In genomic region chr11:69670158-69670845, GRCh38 we compare ENCODE assay signal across 8 cellular contexts. TPM values are rescaled to one million over a fixed set of nuclear protein-coding genes. Genes with fewer than 3 reads are reported as not detected.
DNase-seq lines count a peak whose midpoint lies in the region; ATAC-seq, FAIRE-seq and TF ChIP-seq lines count a peak whose summit lies in the region.

No MANE protein-coding gene starts in this region.

- H3K4me1 ChIP-seq in neutrophil (ENCODE audit: control insufficient read depth in 1 of 2, insufficient read depth in 1 of 2, low read depth in 1 of 2, low read length in 1 of 2) (peaks cover 11 to 12% of the 10 kb centered on the region in 2 experiments), thyroid gland (peaks cover 11 to 21% of the 10 kb centered on the region in 2 donors)

- no peak overlapping the region for H3K4me3 ChIP-seq in neutrophil (ENCODE audit: low read depth in 1 of 2, low read length in 1 of 2)
- H3K4me3 ChIP-seq in thyroid gland (replicated peaks in 1 of 3): no peak overlapping the region

- H3K9me3 ChIP-seq in neutrophil (no peaks in the 10 kb centered on the region), thyroid gland (no peaks in the 10 kb centered on the region)

- H3K4me1 Mint-ChIP-seq in activated T-helper 1 cell treated with anti-CD3 and anti-CD28 coated beads, Interleukin-12 subunit alpha, Interleukin-12 subunit beta, Interleukin-2, Interleukin-4 antibody, amounts not matched to agents 30 ng/mL and 10 ng/mL and 1 ng/mL, durations not matched to agents 14 hours and 24 hours and 36 hours (ENCODE audit: low read depth): peaks cover 24% of the 10 kb centered on the region

- no peak overlapping the region for H3K4me3 Mint-ChIP-seq in activated T-helper 1 cell treated with anti-CD3 and anti-CD28 coated beads, Interleukin-12 subunit alpha, Interleukin-12 subunit beta, Interleukin-2, Interleukin-4 antibody, amounts not matched to agents 30 ng/mL and 10 ng/mL and 1 ng/mL, durations not matched to agents 14 hours and 24 hours and 36 hours

- TF ChIP-seq POLR2A in thyroid gland (IDR thresholded peaks at IDR 0.05): no peak

- FAIRE-seq in RCC 7860 (lab: Jason Lieb, UNC): no peak

- TF ChIP-seq CTCF in neutrophil (IDR thresholded peaks at IDR 0.05): peak; percentile 72
- TF ChIP-seq CTCF in thyroid gland (IDR thresholded peaks at IDR 0.05): peak; percentile 87 to 94 (median 90)

- H3K36me3 ChIP-seq in neutrophil: peaks cover 73% of the 10 kb centered on the region
- peaks cover 5 to 8% of the 10 kb centered on the region in 2 donors for H3K36me3 ChIP-seq in thyroid gland

- no peak for ATAC-seq in GM21447 (IDR thresholded peaks at IDR 0.05; ENCODE audit: unreplicated experiment)

- intact Hi-C loops in activated T-helper 1 cell treated with anti-CD3 and anti-CD28 coated beads, Interleukin-12 subunit alpha, Interleukin-12 subunit beta, Interleukin-2, Interleukin-4 antibody, amounts not matched to agents 30 ng/mL and 10 ng/mL and 1 ng/mL, durations not matched to agents 14 hours and 24 hours and 36 hours (cut with micrococcal nuclease): loop anchor here (1.0 to 10.0 kb wide), 3 partner anchors 569 to 1206 kb away; partner anchors contain the start of genes PPP6R3 and TESMIN
- intact Hi-C loops in thyroid gland (cut with DNase I): no loop called here

- no peaks in the 10 kb centered on the region for H3K27me3 Mint-ChIP-seq in activated T-helper 1 cell treated with anti-CD3 and anti-CD28 coated beads, Interleukin-12 subunit alpha, Interleukin-12 subunit beta, Interleukin-2, Interleukin-4 antibody, amounts not matched to agents 30 ng/mL and 10 ng/mL and 1 ng/mL, durations not matched to agents 14 hours and 24 hours and 36 hours (ENCODE audit: insufficient read depth)

- peak; percentile 99 for DNase-seq in DMS114 treated with DMSO at 0.1 percent for 48 hours (lab: John Stamatoyannopoulos, UW; ENCODE audit: unreplicated experiment)
- peak; percentile 74 to 75 for DNase-seq in Kasumi-1 (lab: John Stamatoyannopoulos, UW)
- peak; percentile 53 for DNase-seq in RCC 7860 (ENCODE audit: low spot score)
- peak; percentile 14 for DNase-seq in activated T-helper 1 cell treated with anti-CD3 and anti-CD28 coated beads, Interleukin-12 subunit alpha, Interleukin-12 subunit beta, Interleukin-2, Interleukin-4 antibody, amounts not matched to agents 30 ng/mL and 10 ng/mL and 1 ng/mL, durations not matched to agents 14 hours and 24 hours and 36 hours (ENCODE audit: low spot score)
- peak; percentile 82 for DNase-seq in fibroblast of the conjunctiva (ENCODE audit: low read depth)
- DNase-seq in thyroid gland: peak; percentile 84 to 87

- H3K27ac ChIP-seq in neutrophil (no peak overlapping the region), thyroid gland (peak overlapping the region in 1 of 3 donors; percentile 34)

- 42 to 50% methylated on average over 13 to 14 of the region's 18 CpGs for WGBS in thyroid gland, 2 donors

- H3K27me3 ChIP-seq in neutrophil (no peaks in the 10 kb centered on the region), thyroid gland (no peaks in the 10 kb centered on the region)

- no peaks in the 10 kb centered on the region for H3K9me3 Mint-ChIP-seq in activated T-helper 1 cell treated with anti-CD3 and anti-CD28 coated beads, Interleukin-12 subunit alpha, Interleukin-12 subunit beta, Interleukin-2, Interleukin-4 antibody, amounts not matched to agents 30 ng/mL and 10 ng/mL and 1 ng/mL, durations not matched to agents 14 hours and 24 hours and 36 hours

- H3K36me3 Mint-ChIP-seq in activated T-helper 1 cell treated with anti-CD3 and anti-CD28 coated beads, Interleukin-12 subunit alpha, Interleukin-12 subunit beta, Interleukin-2, Interleukin-4 antibody, amounts not matched to agents 30 ng/mL and 10 ng/mL and 1 ng/mL, durations not matched to agents 14 hours and 24 hours and 36 hours (ENCODE audit: low read depth): peaks cover 32% of the 10 kb centered on the region

- no peak overlapping the region for H3K27ac Mint-ChIP-seq in activated T-helper 1 cell treated with anti-CD3 and anti-CD28 coated beads, Interleukin-12 subunit alpha, Interleukin-12 subunit beta, Interleukin-2, Interleukin-4 antibody, amounts not matched to agents 30 ng/mL and 10 ng/mL and 1 ng/mL, durations not matched to agents 14 hours and 24 hours and 36 hours

RNA-seq across cellular contexts. Expression of gene LTO1, which starts 4.9 kb away (rescaled TPM):
- 28.1 and 32.1 TPM in 2 replicates for total RNA-seq in activated T-helper 1 cell treated with anti-CD3 and anti-CD28 coated beads, Interleukin-12 subunit alpha, Interleukin-12 subunit beta, Interleukin-2, Interleukin-4 antibody, amounts not matched to agents 30 ng/mL and 10 ng/mL and 1 ng/mL, durations not matched to agents 14 hours and 24 hours and 36 hours
- total RNA-seq in thyroid gland: 10 to 100 TPM; 23.5 to 40.0 (median 26.9) TPM

RNA-seq across cellular contexts. Expression of gene CCND1, which starts 29.3 kb away (rescaled TPM):
- 26.4 and 28.1 TPM in 2 replicates for total RNA-seq in activated T-helper 1 cell treated with anti-CD3 and anti-CD28 coated beads, Interleukin-12 subunit alpha, Interleukin-12 subunit beta, Interleukin-2, Interleukin-4 antibody, amounts not matched to agents 30 ng/mL and 10 ng/mL and 1 ng/mL, durations not matched to agents 14 hours and 24 hours and 36 hours
- 100 to 1,000 TPM in 1 of 4 donors, 10 to 100 TPM in 3; 55.1 to 110 (median 94.6) TPM for total RNA-seq in thyroid gland

RNA-seq across cellular contexts. Expression of gene FGF19, which starts 33.5 kb away (rescaled TPM):
- total RNA-seq in activated T-helper 1 cell treated with anti-CD3 and anti-CD28 coated beads, Interleukin-12 subunit alpha, Interleukin-12 subunit beta, Interleukin-2, Interleukin-4 antibody, amounts not matched to agents 30 ng/mL and 10 ng/mL and 1 ng/mL, durations not matched to agents 14 hours and 24 hours and 36 hours: not detected in 2 replicates
- total RNA-seq in thyroid gland: not detected

Comparison
In these comparisons a context has a peak if more than half of its experiments do, and no peak if none do; other contexts are left out.
1. DNase-seq: peak in every context shown above with its lines; median percentile 99 in DMS114 treated with DMSO at 0.1 percent for 48 hours; 86 in thyroid gland; 82 in fibroblast of the conjunctiva; 74 in Kasumi-1; 53 in RCC 7860; 14 in activated T-helper 1 cell treated with anti-CD3 and anti-CD28 coated beads, Interleukin-12 subunit alpha, Interleukin-12 subunit beta, Interleukin-2, Interleukin-4 antibody, amounts not matched to agents 30 ng/mL and 10 ng/mL and 1 ng/mL, durations not matched to agents 14 hours and 24 hours and 36 hours.